1 cellular context compared by ENCODE assay signal in the genomic region with DNA sequence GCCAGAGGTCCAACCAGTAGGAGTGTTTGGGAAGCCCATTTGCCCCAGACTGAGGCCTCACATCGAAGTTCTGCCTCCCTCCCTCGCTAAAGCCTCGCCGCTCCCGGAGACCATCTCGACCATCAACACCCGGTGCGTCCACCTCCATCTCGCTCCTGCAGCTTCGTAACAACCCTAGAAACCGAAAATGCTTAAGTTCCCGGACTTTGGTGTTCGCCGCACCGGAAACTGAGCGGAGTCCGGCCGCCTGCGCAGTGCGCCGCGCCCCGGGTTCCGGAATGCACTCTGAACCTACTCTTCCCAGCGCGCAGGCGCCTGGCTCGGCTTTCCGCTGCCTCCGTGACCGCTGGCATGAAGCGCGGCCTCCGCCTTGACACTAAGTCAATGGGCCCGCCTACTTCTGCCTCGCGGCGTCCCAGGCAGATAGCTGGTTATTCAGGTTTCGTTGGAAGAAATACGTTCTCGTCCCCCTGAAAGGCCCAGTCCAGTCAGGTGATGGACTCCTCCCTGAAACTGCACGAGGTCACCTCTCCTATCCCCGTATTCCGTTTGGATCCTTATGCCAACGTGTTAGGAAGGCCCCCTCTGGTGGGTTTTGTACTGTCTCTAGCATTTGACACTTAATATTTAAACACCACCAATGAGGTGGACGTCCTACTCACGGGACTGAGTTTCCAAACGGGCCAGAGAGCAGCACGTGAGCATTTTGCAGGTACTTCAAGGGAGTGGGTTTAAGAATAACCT.
TF ChIP-seq lines count a peak whose summit lies in the region.

No MANE protein-coding gene starts in this region.

TF ChIP-seq in K562, 482 proteins besides CTCF, POLR2A, EP300 and RAD21 (continued from another document):
- TF ChIP-seq, protein P1, sequence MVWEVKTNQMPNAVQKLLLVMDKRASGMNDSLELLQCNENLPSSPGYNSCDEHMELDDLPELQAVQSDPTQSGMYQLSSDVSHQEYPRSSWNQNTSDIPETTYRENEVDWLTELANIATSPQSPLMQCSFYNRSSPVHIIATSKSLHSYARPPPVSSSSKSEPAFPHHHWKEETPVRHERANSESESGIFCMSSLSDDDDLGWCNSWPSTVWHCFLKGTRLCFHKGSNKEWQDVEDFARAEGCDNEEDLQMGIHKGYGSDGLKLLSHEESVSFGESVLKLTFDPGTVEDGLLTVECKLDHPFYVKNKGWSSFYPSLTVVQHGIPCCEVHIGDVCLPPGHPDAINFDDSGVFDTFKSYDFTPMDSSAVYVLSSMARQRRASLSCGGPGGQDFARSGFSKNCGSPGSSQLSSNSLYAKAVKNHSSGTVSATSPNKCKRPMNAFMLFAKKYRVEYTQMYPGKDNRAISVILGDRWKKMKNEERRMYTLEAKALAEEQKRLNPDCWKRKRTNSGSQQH (CRISPR knock-in tag; IDR thresholded peaks at IDR 0.05) = no peak
- TF ChIP-seq, protein P2, sequence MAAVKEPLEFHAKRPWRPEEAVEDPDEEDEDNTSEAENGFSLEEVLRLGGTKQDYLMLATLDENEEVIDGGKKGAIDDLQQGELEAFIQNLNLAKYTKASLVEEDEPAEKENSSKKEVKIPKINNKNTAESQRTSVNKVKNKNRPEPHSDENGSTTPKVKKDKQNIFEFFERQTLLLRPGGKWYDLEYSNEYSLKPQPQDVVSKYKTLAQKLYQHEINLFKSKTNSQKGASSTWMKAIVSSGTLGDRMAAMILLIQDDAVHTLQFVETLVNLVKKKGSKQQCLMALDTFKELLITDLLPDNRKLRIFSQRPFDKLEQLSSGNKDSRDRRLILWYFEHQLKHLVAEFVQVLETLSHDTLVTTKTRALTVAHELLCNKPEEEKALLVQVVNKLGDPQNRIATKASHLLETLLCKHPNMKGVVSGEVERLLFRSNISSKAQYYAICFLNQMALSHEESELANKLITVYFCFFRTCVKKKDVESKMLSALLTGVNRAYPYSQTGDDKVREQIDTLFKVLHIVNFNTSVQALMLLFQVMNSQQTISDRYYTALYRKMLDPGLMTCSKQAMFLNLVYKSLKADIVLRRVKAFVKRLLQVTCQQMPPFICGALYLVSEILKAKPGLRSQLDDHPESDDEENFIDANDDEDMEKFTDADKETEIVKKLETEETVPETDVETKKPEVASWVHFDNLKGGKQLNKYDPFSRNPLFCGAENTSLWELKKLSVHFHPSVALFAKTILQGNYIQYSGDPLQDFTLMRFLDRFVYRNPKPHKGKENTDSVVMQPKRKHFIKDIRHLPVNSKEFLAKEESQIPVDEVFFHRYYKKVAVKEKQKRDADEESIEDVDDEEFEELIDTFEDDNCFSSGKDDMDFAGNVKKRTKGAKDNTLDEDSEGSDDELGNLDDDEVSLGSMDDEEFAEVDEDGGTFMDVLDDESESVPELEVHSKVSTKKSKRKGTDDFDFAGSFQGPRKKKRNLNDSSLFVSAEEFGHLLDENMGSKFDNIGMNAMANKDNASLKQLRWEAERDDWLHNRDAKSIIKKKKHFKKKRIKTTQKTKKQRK (IDR thresholded peaks at IDR 0.05; ENCODE audit: borderline replicate concordance, low read depth, low read length) = no peak
- TF ChIP-seq ZNF212 (CRISPR knock-in tag; IDR thresholded peaks at IDR 0.05) = no peak
